Comparison of ENCODE assay signal across 31 cellular contexts in genomic region chr3:78050276-78051080, GRCh38.
DNase-seq lines count a peak whose midpoint lies in the region; ATAC-seq, FAIRE-seq and TF ChIP-seq lines count a peak whose summit lies in the region.
"Had no signal": no experiment of that assay in that cellular context is flagged by ENCODE, and none has a peak within 500 bp of the region (broad histone marks: within the 10 kb centered on the region; RNA-seq: fewer than 3 reads in every experiment).

No MANE protein-coding gene starts in this region.

- H3K4me1 Mint-ChIP-seq in activated T-cell treated with anti-CD3 and anti-CD28 coated beads, Interleukin-2, amount 50 U/mL, for 4 hours (ENCODE audit: low read depth) = no peaks in the 10 kb centered on the region
- H3K4me1 Mint-ChIP-seq: activated CD4-positive, alpha-beta T cell treated with anti-CD3 and anti-CD28 coated beads, Interleukin-2, amount 10 ng/mL, durations not matched to agents 24 days and 14 days; activated CD8-positive, alpha-beta memory T cell treated with anti-CD3 and anti-CD28 coated beads, Interleukin-2, amount 10 ng/mL, durations not matched to agents 7 days and 5 days; activated naive CD4-positive, alpha-beta T cell treated with anti-CD3 and anti-CD28 coated beads, Interleukin-2, amount 10 ng/mL, durations not matched to agents 7 days and 5 days; central memory CD8-positive, alpha-beta T cell; nephron had no signal

- H4K20me1 ChIP-seq in IMR-90 (ENCODE audit: insufficient read depth, low read length) (no peaks in the 10 kb centered on the region), smooth muscle cell (ENCODE audit: low read depth) (no peaks in the 10 kb centered on the region)

- POLR2A ChIA-PET in AG04449 (lab: Yijun Ruan, JAX) (no interaction called here), IMR-90 (lab: Charles Lee; ENCODE audit: unreplicated experiment) (no interaction called here)

- H3K4ac ChIP-seq in IMR-90 (ENCODE audit: low read depth, low read length) = no peak overlapping the region

- DNase-seq in AG04449 (ENCODE audit: low read depth, low spot score) = peak; percentile 34
- peak; percentile 45 for DNase-seq in IMR-90
- peak; percentile 31 for DNase-seq in bronchial epithelial cell (ENCODE audit: low read depth)
- peak; percentile 63 for DNase-seq in iris pigment epithelial cell (ENCODE audit: low read depth)
- DNase-seq in smooth muscle cell (lab: John Stamatoyannopoulos, UW; ENCODE audit: unreplicated experiment) = no peak
- no peak for DNase-seq in activated T-cell treated with anti-CD3 and anti-CD28 coated beads, Interleukin-2, amount 50 U/mL, for 4 hours
- DNase-seq: activated CD4-positive, alpha-beta T cell treated with anti-CD3 and anti-CD28 coated beads, Interleukin-2, amount 10 ng/mL, durations not matched to agents 24 days and 14 days; activated CD8-positive, alpha-beta memory T cell treated with anti-CD3 and anti-CD28 coated beads, Interleukin-2, amount 10 ng/mL, durations not matched to agents 7 days and 5 days; activated naive CD4-positive, alpha-beta T cell treated with anti-CD3 and anti-CD28 coated beads, Interleukin-2, amount 10 ng/mL, durations not matched to agents 7 days and 5 days; BE2C; DMS53; foreskin melanocyte; hippocampal formation; mucosa of descending colon; NCI-H1092 treated with DMSO at 0.1 percent for 48 hours; NCI-H187 treated with DMSO at 0.1 percent for 48 hours; NCI-H69; sigmoid colon; trophoblast cell; WERI-Rb-1 had no signal

- no peak overlapping the region for H2BK20ac ChIP-seq in IMR-90 (ENCODE audit: low read depth, low read length)

- no peak for FAIRE-seq in bronchial epithelial cell (lab: Jason Lieb, UNC)
- FAIRE-seq: A549, H54, HepG2 had no signal

- dilution Hi-C loops in IMR-90 (cut with HindIII; ENCODE audit: low sequenced_read_pairs, unreplicated experiment) = no loop called here

- H3K27ac ChIP-seq in IMR-90 (ENCODE audit: insufficient read depth, low read length) (no peak overlapping the region), smooth muscle cell (ENCODE audit: low read depth) (no peak overlapping the region)
- H3K27ac ChIP-seq: A549, epithelial cell of prostate, HL-60, parathyroid adenoma, sigmoid colon, WERI-Rb-1 had no signal

- H3K4me1 ChIP-seq in IMR-90 (ENCODE audit: control insufficient read depth, insufficient read depth, low read length) (no peaks in the 10 kb centered on the region), smooth muscle cell (ENCODE audit: low read depth) (peaks cover 8% of the 10 kb centered on the region)
- H3K4me1 ChIP-seq: A549, BE2C, parathyroid adenoma, sigmoid colon had no signal

- no peak overlapping the region for H3K23ac ChIP-seq in IMR-90 (ENCODE audit: low read depth, low read length)

- no peak overlapping the region for H3K4me2 ChIP-seq in IMR-90 (ENCODE audit: low read depth, low read length)
- H3K4me2 ChIP-seq in smooth muscle cell = no peak overlapping the region
- H3K4me2 ChIP-seq: A549 had no signal

- H3K14ac ChIP-seq in IMR-90 (replicated peaks; ENCODE audit: low read depth, low read length) = no peak overlapping the region

- no TSS peak for BruUV-seq in IMR-90 (replicated peaks; lab: Mats Ljungman, UMichigan)

- H2BK120ac ChIP-seq in IMR-90 (ENCODE audit: low read depth, low read length) = no peak overlapping the region

- no peak overlapping the region for H4K5ac ChIP-seq in IMR-90 (ENCODE audit: low read depth, low read length)

- no peak overlapping the region for H2BK15ac ChIP-seq in IMR-90 (ENCODE audit: low read depth, low read length)

- H3K4me3 ChIP-seq in AG04449 (ENCODE audit: low read depth, low read length) (no peak overlapping the region), IMR-90 (ENCODE audit: insufficient read depth, low read depth, low read length) (no peak overlapping the region), bronchial epithelial cell (ENCODE audit: low read depth, low read length) (no peak overlapping the region), smooth muscle cell (no peak overlapping the region)
- H3K4me3 ChIP-seq: A549, mucosa of descending colon, sigmoid colon had no signal

- no peak for TF ChIP-seq RAD21 in IMR-90 (IDR thresholded peaks at IDR 0.05; ENCODE audit: low read length)

- no peak overlapping the region for H4K91ac ChIP-seq in IMR-90 (ENCODE audit: insufficient read depth, low read depth, low read length)

- no peaks in the 10 kb centered on the region for H3F3A ChIP-seq in smooth muscle cell (ENCODE audit: low read depth)

- H2BK5ac ChIP-seq in IMR-90 (ENCODE audit: low read depth, low read length, poor library complexity, severe bottlenecking) = no peak overlapping the region

- TF ChIP-seq CTCF in AG04449 (IDR thresholded peaks at IDR 0.05; ENCODE audit: insufficient read depth, low read length, missing control alignments) = no peak
- no peak for TF ChIP-seq CTCF in IMR-90 (conservative IDR thresholded peaks at IDR 0.05; ENCODE audit: low read depth, low read length)
- no peak for TF ChIP-seq CTCF in bronchial epithelial cell (IDR thresholded peaks at IDR 0.05; ENCODE audit: insufficient read depth, low read length, severe bottlenecking)
- no peak for TF ChIP-seq CTCF in smooth muscle cell (IDR thresholded peaks at IDR 0.05; ENCODE audit: borderline replicate concordance, insufficient read depth, poor library complexity, severe bottlenecking)

- no peaks in the 10 kb centered on the region for H3K36me3 ChIP-seq in IMR-90 (ENCODE audit: control insufficient read depth, insufficient read depth, low read length)
- no peaks in the 10 kb centered on the region for H3K36me3 ChIP-seq in bronchial epithelial cell (ENCODE audit: control insufficient read depth, insufficient read depth, low read length)
- no peaks in the 10 kb centered on the region for H3K36me3 ChIP-seq in smooth muscle cell (ENCODE audit: low read depth)
- H3K36me3 ChIP-seq: BE2C, sigmoid colon, WERI-Rb-1 had no signal

- in situ Hi-C loops in IMR-90 (cut with MboI; ENCODE audit: low sequenced_read_pairs) = no loop called here

- H3K27me3 ChIP-seq in IMR-90 (ENCODE audit: control insufficient read depth, insufficient read depth, low read length) = no peaks in the 10 kb centered on the region
- no peaks in the 10 kb centered on the region for H3K27me3 ChIP-seq in bronchial epithelial cell (ENCODE audit: control insufficient read depth, insufficient read depth, low read length)
- no peaks in the 10 kb centered on the region for H3K27me3 ChIP-seq in smooth muscle cell (ENCODE audit: low read depth)
- H3K27me3 ChIP-seq: BE2C, sigmoid colon had no signal

- H4K8ac ChIP-seq in IMR-90 (ENCODE audit: low read depth in 2 of 2, low read length in 2 of 2) = no peak overlapping the region

- intact Hi-C loops in IMR-90 (cut with micrococcal nuclease) = no loop called here

- H2AK5ac ChIP-seq in IMR-90 (ENCODE audit: low read depth, low read length) = no peak overlapping the region

- peak; percentile 44 for ATAC-seq in IMR-90 (ENCODE audit: low read depth)
- no peak for ATAC-seq in HG03565 (IDR thresholded peaks at IDR 0.05; ENCODE audit: unreplicated experiment)
- ATAC-seq in GM21786 (IDR thresholded peaks at IDR 0.05; ENCODE audit: unreplicated experiment) = no peak
- no peak for ATAC-seq in activated T-cell treated with anti-CD3 and anti-CD28 coated beads, Interleukin-2, amount 50 U/mL, for 4 hours
- ATAC-seq: A549; activated CD8-positive, alpha-beta memory T cell treated with anti-CD3 and anti-CD28 coated beads, Interleukin-2, amount 10 ng/mL, durations not matched to agents 7 days and 5 days; HepG2; mucosa of descending colon had no signal

- H3K18ac ChIP-seq in IMR-90 (ENCODE audit: low read depth, low read length) = no peak overlapping the region

- no peak overlapping the region for H2AK9ac ChIP-seq in IMR-90 (replicated peaks; ENCODE audit: low read depth, low read length, poor library complexity)

- H3K27me3 Mint-ChIP-seq in activated T-cell treated with anti-CD3 and anti-CD28 coated beads, Interleukin-2, amount 50 U/mL, for 4 hours (ENCODE audit: low read depth) = no peaks in the 10 kb centered on the region
- H3K27me3 Mint-ChIP-seq: activated CD4-positive, alpha-beta T cell treated with anti-CD3 and anti-CD28 coated beads, Interleukin-2, amount 10 ng/mL, durations not matched to agents 24 days and 14 days; activated CD8-positive, alpha-beta memory T cell treated with anti-CD3 and anti-CD28 coated beads, Interleukin-2, amount 10 ng/mL, durations not matched to agents 7 days and 5 days; activated naive CD4-positive, alpha-beta T cell treated with anti-CD3 and anti-CD28 coated beads, Interleukin-2, amount 10 ng/mL, durations not matched to agents 7 days and 5 days; central memory CD8-positive, alpha-beta T cell had no signal

- no CpG with 5 or more reads among the region's 4 CpGs for WGBS in IMR-90 (ENCODE audit: extremely low coverage in 2 of 2, insufficient read length in 1 of 2), 2 experiments
- WGBS in smooth muscle cell (ENCODE audit: low lambda C conversion rate) = 83% methylated on average over 4 of the region's 4 CpGs

- H3K56ac ChIP-seq in IMR-90 (ENCODE audit: extremely low read depth, insufficient read depth, low read length) = no peak overlapping the region

- no peak overlapping the region for H3K4me3 Mint-ChIP-seq in activated T-cell treated with anti-CD3 and anti-CD28 coated beads, Interleukin-2, amount 50 U/mL, for 4 hours
- H3K4me3 Mint-ChIP-seq: activated CD4-positive, alpha-beta T cell treated with anti-CD3 and anti-CD28 coated beads, Interleukin-2, amount 10 ng/mL, durations not matched to agents 24 days and 14 days; activated CD8-positive, alpha-beta memory T cell treated with anti-CD3 and anti-CD28 coated beads, Interleukin-2, amount 10 ng/mL, durations not matched to agents 7 days and 5 days; activated naive CD4-positive, alpha-beta T cell treated with anti-CD3 and anti-CD28 coated beads, Interleukin-2, amount 10 ng/mL, durations not matched to agents 7 days and 5 days; activated T-helper 1 cell treated with anti-CD3 and anti-CD28 coated beads, Interleukin-12 subunit alpha, Interleukin-12 subunit beta, Interleukin-2, Interleukin-4 antibody, amounts not matched to agents 30 ng/mL and 10 ng/mL and 1 ng/mL, durations not matched to agents 14 hours and 24 hours and 36 hours; central memory CD8-positive, alpha-beta T cell; nephron had no signal

- no peaks in the 10 kb centered on the region for H3K9me3 Mint-ChIP-seq in activated T-cell treated with anti-CD3 and anti-CD28 coated beads, Interleukin-2, amount 50 U/mL, for 4 hours
- H3K9me3 Mint-ChIP-seq: activated CD4-positive, alpha-beta T cell treated with anti-CD3 and anti-CD28 coated beads, Interleukin-2, amount 10 ng/mL, durations not matched to agents 24 days and 14 days; nephron had no signal

- CTCF ChIA-PET in AG04449 (lab: Yijun Ruan, JAX) (no interaction called here), IMR-90 (lab: Yijun Ruan, JAX) (interaction anchor here (0.8 to 1.0 kb wide), 2 partner anchors 8 to 15 kb away, joined by 3 read pairs; no protein-coding TSS in a partner anchor)

- no peaks in the 10 kb centered on the region for H3K79me1 ChIP-seq in IMR-90 (ENCODE audit: low read depth in 1 of 2, low read length in 2 of 2)

- H2AFZ ChIP-seq in IMR-90 (replicated peaks; ENCODE audit: low read length, poor library complexity) = no peak overlapping the region
- no peak overlapping the region for H2AFZ ChIP-seq in smooth muscle cell (ENCODE audit: low read depth)
- H2AFZ ChIP-seq: parathyroid adenoma had no signal

- H3K9ac ChIP-seq in IMR-90 (ENCODE audit: low read depth, low read length) (no peak overlapping the region), smooth muscle cell (ENCODE audit: low read depth) (no peak overlapping the region)
- H3K9ac ChIP-seq: parathyroid adenoma had no signal

- H3K9me1 ChIP-seq in IMR-90 (ENCODE audit: insufficient read depth, low read length) = no peaks in the 10 kb centered on the region

- H3K79me2 ChIP-seq in smooth muscle cell (ENCODE audit: low read depth) = no peaks in the 10 kb centered on the region
- H3K79me2 ChIP-seq: parathyroid adenoma had no signal

- H3K9me3 ChIP-seq in IMR-90 (ENCODE audit: control insufficient read depth, insufficient read depth, low read length) (no peaks in the 10 kb centered on the region), smooth muscle cell (replicated peaks; ENCODE audit: low read depth) (no peaks in the 10 kb centered on the region)
- H3K9me3 ChIP-seq: A549, BE2C, mucosa of descending colon, sigmoid colon had no signal

- no peak for TF ChIP-seq POLR2A in IMR-90 (IDR thresholded peaks at IDR 0.05; ENCODE audit: low read depth, low read length)

- H3K36me3 Mint-ChIP-seq in activated T-cell treated with anti-CD3 and anti-CD28 coated beads, Interleukin-2, amount 50 U/mL, for 4 hours (ENCODE audit: insufficient read depth) = no peaks in the 10 kb centered on the region
- H3K36me3 Mint-ChIP-seq: activated CD8-positive, alpha-beta memory T cell treated with anti-CD3 and anti-CD28 coated beads, Interleukin-2, amount 10 ng/mL, durations not matched to agents 7 days and 5 days; activated naive CD4-positive, alpha-beta T cell treated with anti-CD3 and anti-CD28 coated beads, Interleukin-2, amount 10 ng/mL, durations not matched to agents 7 days and 5 days had no signal

Comparison
In these comparisons a context has a peak if more than half of its experiments do, and no peak if none do; other contexts are left out.
1. DNase-seq: peak in AG04449 (single experiment), IMR-90 (single experiment), bronchial epithelial cell (single experiment) and iris pigment epithelial cell (single experiment); none in smooth muscle cell (single experiment) and activated T-cell treated with anti-CD3 and anti-CD28 coated beads, Interleukin-2, amount 50 U/mL, for 4 hours (single experiment).